19 cellular contexts compared by ENCODE assay signal in the genomic region with DNA sequence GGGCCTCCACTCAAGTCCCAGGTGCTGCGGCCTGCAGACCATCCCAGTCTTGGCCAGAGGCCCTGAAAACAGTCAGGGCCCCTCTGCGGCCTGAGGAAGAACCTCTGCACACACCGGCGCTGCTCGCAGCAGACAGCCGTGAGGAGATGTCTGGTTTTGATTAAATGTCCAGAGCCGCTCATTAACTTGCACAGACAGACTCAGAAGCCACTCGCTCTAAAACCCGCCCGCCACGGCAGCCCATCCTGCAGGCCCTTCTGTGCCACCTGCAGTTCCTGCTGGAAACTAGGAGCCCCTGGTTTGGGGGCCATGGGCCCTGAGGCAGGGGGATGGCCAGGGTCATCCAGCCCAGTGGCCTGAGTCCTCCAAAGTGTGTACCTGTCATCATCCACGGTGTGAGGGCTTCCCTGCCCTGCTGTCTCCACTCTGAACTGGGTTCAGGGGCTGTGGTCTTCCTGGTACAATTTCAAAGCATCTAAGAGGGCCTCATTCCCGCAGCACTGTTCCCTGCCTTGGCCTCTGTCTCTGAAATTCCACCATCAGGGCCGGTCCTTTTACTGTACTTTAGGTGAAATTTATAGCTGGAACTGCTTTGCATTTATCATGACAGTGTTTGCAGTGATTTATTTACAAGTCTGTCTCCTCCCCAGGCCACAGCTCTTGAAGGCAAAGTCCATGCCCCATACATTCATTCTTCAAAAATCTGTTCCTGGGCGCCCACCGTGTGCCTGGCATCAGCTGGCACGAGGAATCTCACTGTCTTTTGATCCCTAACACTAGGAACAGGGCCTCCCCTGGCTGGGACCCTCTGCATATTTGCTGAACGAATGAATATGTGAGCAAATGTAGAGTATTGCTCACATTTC. TPM values are rescaled to one million over a fixed set of nuclear protein-coding genes. Genes with fewer than 3 reads are reported as not detected.
DNase-seq lines count a peak whose midpoint lies in the region; ATAC-seq, FAIRE-seq and TF ChIP-seq lines count a peak whose summit lies in the region.
"Had no signal": no experiment of that assay in that cellular context is flagged by ENCODE, and none has a peak within 500 bp of the region (broad histone marks: within the 10 kb centered on the region; RNA-seq: fewer than 3 reads in every experiment).

No MANE protein-coding gene starts in this region.

- ATAC-seq in A549 (peak in 1 of 2 experiments; percentile 30; a peak in 3 of 6 replicates), HG03520 (IDR thresholded peaks at IDR 0.05; ENCODE audit: unreplicated experiment) (no peak)
- ATAC-seq: stimulated activated effector memory CD8-positive, alpha-beta T cell treated with anti-CD3 and anti-CD28 coated beads, Interleukin-12 subunit alpha, Interleukin-12 subunit beta, amount 100 ng/mL, for 72 hours; T-cell had no signal

- H3K4me1 Mint-ChIP-seq in glutamatergic neuron (ENCODE audit: low read depth, unreplicated experiment), result peaks cover 45% of the 10 kb centered on the region

- FAIRE-seq in A549 (lab: Jason Lieb, UNC), result no peak
- FAIRE-seq: A204.1, GM18507 had no signal

- H3K9me3 ChIP-seq in A549 (no peaks in the 10 kb centered on the region), Peyer's patch (no peaks in the 10 kb centered on the region), muscle layer of duodenum (ENCODE audit: control insufficient read depth in 1 of 2, low read length in 2 of 2) (no peaks in the 10 kb centered on the region)
- H3K9me3 ChIP-seq: gastrocnemius medialis had no signal

- no peak for TF ChIP-seq CTCF in A549 (IDR thresholded peaks at IDR 0.05)
- no peak for TF ChIP-seq CTCF in Peyer's patch (IDR thresholded peaks at IDR 0.05)
- no peak for TF ChIP-seq CTCF in glutamatergic neuron (IDR thresholded peaks at IDR 0.05; ENCODE audit: partially characterized antibody, unreplicated experiment)

- no peaks in the 10 kb centered on the region for H3K36me3 Mint-ChIP-seq in glutamatergic neuron (ENCODE audit: unreplicated experiment)
- H3K36me3 Mint-ChIP-seq: stimulated activated effector memory CD8-positive, alpha-beta T cell treated with anti-CD3 and anti-CD28 coated beads, Interleukin-12 subunit alpha, Interleukin-12 subunit beta, amount 100 ng/mL, for 72 hours; T-cell had no signal

- DNase-seq in A549 (ENCODE audit: low read depth in 1 of 2, low spot score in 1 of 2) (peak in 1 of 2 experiments; percentile 50), Peyer's patch (no peak), glutamatergic neuron (no peak), activated gamma-delta T cell (lab: John Stamatoyannopoulos, UW) (no peak), EL (no peak), caudate nucleus (lab: John Stamatoyannopoulos, UW) (no peak)
- DNase-seq: amygdala; C1 segment of cervical spinal cord; central memory CD4-positive, alpha-beta T cell; erythroblast; gastrocnemius medialis; midbrain; NCI-H526 treated with DMSO at 0.1 percent for 48 hours; T-cell had no signal

- H3K4me1 ChIP-seq in A549, result peaks cover 44% of the 10 kb centered on the region
- H3K4me1 ChIP-seq in Peyer's patch, result peaks cover 8 to 44% (median 12%) of the 10 kb centered on the region in 4 donors
- peaks cover 8 to 24% of the 10 kb centered on the region in 2 donors for H3K4me1 ChIP-seq in muscle layer of duodenum (ENCODE audit: control insufficient read depth in 1 of 2, insufficient read depth in 2 of 2, low read length in 2 of 2)
- H3K4me1 ChIP-seq: gastrocnemius medialis had no signal

- peak overlapping the region; percentile 96 for H3K27ac Mint-ChIP-seq in glutamatergic neuron (ENCODE audit: unreplicated experiment)
- H3K27ac Mint-ChIP-seq: stimulated activated effector memory CD8-positive, alpha-beta T cell treated with anti-CD3 and anti-CD28 coated beads, Interleukin-12 subunit alpha, Interleukin-12 subunit beta, amount 100 ng/mL, for 72 hours; T-cell had no signal

- TF ChIP-seq POLR2A in A549 (IDR thresholded peaks at IDR 0.05; ENCODE audit: low read length), result no peak
- no peak for TF ChIP-seq POLR2A in Peyer's patch (IDR thresholded peaks at IDR 0.05)

- H3K27ac ChIP-seq in A549 (peak overlapping the region; percentile 65 to 78), Peyer's patch (peak overlapping the region in 3 of 4 donors; percentile 10 to 76 (median 44)), muscle layer of duodenum (ENCODE audit: low read length) (peak overlapping the region; percentile 4), caudate nucleus (ENCODE audit: low read depth, low read length) (no peak overlapping the region)

- TF ChIP-seq RAD21 in A549 (conservative IDR thresholded peaks at IDR 0.05 in 1 of 2, IDR thresholded peaks at IDR 0.05 in 1 of 2), result no peak

- CTCF ChIA-PET in A549 (lab: Yijun Ruan, JAX), result interaction anchor here (1.3 kb wide), 1 partner anchor 18 kb away, joined by 3 read pairs; no protein-coding TSS in a partner anchor

- no peak for TF ChIP-seq EP300 in A549 (IDR thresholded peaks at IDR 0.05)

- H3K4me3 Mint-ChIP-seq in glutamatergic neuron (ENCODE audit: unreplicated experiment), result peak overlapping the region; percentile 64
- H3K4me3 Mint-ChIP-seq: stimulated activated effector memory CD8-positive, alpha-beta T cell treated with anti-CD3 and anti-CD28 coated beads, Interleukin-12 subunit alpha, Interleukin-12 subunit beta, amount 100 ng/mL, for 72 hours; T-cell had no signal

- H3K9me3 Mint-ChIP-seq in glutamatergic neuron (ENCODE audit: unreplicated experiment), result peaks cover 17% of the 10 kb centered on the region
- H3K9me3 Mint-ChIP-seq: stimulated activated effector memory CD8-positive, alpha-beta T cell treated with anti-CD3 and anti-CD28 coated beads, Interleukin-12 subunit alpha, Interleukin-12 subunit beta, amount 100 ng/mL, for 72 hours; T-cell had no signal

- peak overlapping the region; percentile 49 for H3K4me2 ChIP-seq in A549

- H3K27me3 ChIP-seq in Peyer's patch, result no peaks in the 10 kb centered on the region
- no peaks in the 10 kb centered on the region for H3K27me3 ChIP-seq in muscle layer of duodenum (ENCODE audit: low read depth, low read length)
- H3K27me3 ChIP-seq: gastrocnemius medialis had no signal

- H3K36me3 ChIP-seq in Peyer's patch (no peaks in the 10 kb centered on the region), muscle layer of duodenum (ENCODE audit: control insufficient read depth in 1 of 2, insufficient read depth in 2 of 2, low read length in 2 of 2) (no peaks in the 10 kb centered on the region)
- H3K36me3 ChIP-seq: gastrocnemius medialis had no signal

- H3K4me3 ChIP-seq in A549 (no peak overlapping the region), Peyer's patch (no peak overlapping the region), muscle layer of duodenum (ENCODE audit: low read depth in 1 of 2, low read length in 2 of 2) (no peak overlapping the region)
- H3K4me3 ChIP-seq: gastrocnemius medialis had no signal

- POLR2A ChIA-PET in A549 (lab: Yijun Ruan, JAX), result no interaction called here

- H3K27me3 Mint-ChIP-seq in glutamatergic neuron (ENCODE audit: unreplicated experiment), result peaks cover 18% of the 10 kb centered on the region

- 69% methylated on average over 18 of the region's 18 CpGs for WGBS in A549 (ENCODE audit: missing lambda C conversion rate)

TF ChIP-seq in A549, 52 proteins besides CTCF, POLR2A, EP300 and RAD21:
- TF ChIP-seq, protein P1, sequence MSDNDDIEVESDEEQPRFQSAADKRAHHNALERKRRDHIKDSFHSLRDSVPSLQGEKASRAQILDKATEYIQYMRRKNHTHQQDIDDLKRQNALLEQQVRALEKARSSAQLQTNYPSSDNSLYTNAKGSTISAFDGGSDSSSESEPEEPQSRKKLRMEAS (IDR thresholded peaks at IDR 0.05), result 0 out of 2 replicates have a peak, but pooled peaks have one; percentile 30
- TF ChIP-seq KDM5A (IDR thresholded peaks at IDR 0.05), result no peak
- TF ChIP-seq FOSL2 (IDR thresholded peaks at IDR 0.05), result no peak
- TF ChIP-seq FOSL2 (CRISPR knock-in tag; IDR thresholded peaks at IDR 0.05), result no peak
- TF ChIP-seq RNF2 (IDR thresholded peaks at IDR 0.05; ENCODE audit: borderline replicate concordance, low read depth), result no peak

RNA-seq across cellular contexts. Expression of a gene that starts 36.7 kb away (rescaled TPM):
- 14.1 and 19.3 TPM in 2 replicates for polyA plus RNA-seq in A549 (2011; rRNA removed)
- 40.4 and 55.7 TPM in 2 replicates for polyA plus RNA-seq in A549 (2012; cell fraction: cytosol; rRNA removed)
- 206 and 232 TPM in 2 replicates for polyA plus RNA-seq in A549 (2012; cell fraction: nucleus; rRNA removed)
- polyA plus RNA-seq in A549 (2017; fragmentation: RNase III; extraction: RNeasy Plus Mini Kit Qiagen cat#74134 plus additional on column Dnase treatment), result 151 to 170 TPM (median 160 TPM) in 3 replicates
- polyA minus RNA-seq in A549 (2011; rRNA and poly(A)+ RNA removed), result 39.9 and 51.1 TPM in 2 replicates
- 100 to 1,000 TPM; 105 to 330 (median 148) TPM for total RNA-seq in Peyer's patch
- 360 TPM for total RNA-seq in glutamatergic neuron (ENCODE audit: unreplicated experiment)
